In genomic region chr6:33592595-33593413, GRCh38 we compare ENCODE assay signal across 8 cellular contexts. TPM values are rescaled to one million over a fixed set of nuclear protein-coding genes. Genes with fewer than 3 reads are reported as not detected.
A peak's percentile ranks its signal among the peaks of the same experiment; 100 is the strongest.
DNase-seq lines count a peak whose midpoint lies in the region; ATAC-seq, FAIRE-seq and TF ChIP-seq lines count a peak whose summit lies in the region.

No MANE protein-coding gene starts in this region.

- TF ChIP-seq CTCF in suprapubic skin (IDR thresholded peaks at IDR 0.05), result no peak
- no peak for TF ChIP-seq CTCF in right lobe of liver (IDR thresholded peaks at IDR 0.05)

- H3K27ac Mint-ChIP-seq in activated T-helper 17 cell treated with anti-CD3 and anti-CD28 coated beads, Interleukin-2, amount 50 U/mL, for 72 hours, result peak overlapping the region; percentile 69

- 54% methylated on average over 32 of the region's 57 CpGs for WGBS in suprapubic skin
- WGBS in right lobe of liver (ENCODE audit: insufficient coverage, low coverage, low lambda C conversion rate, missing lambda C conversion rate), result 15% methylated on average over 4 of the region's 57 CpGs

- H3K9me3 ChIP-seq in iPS-20b (ENCODE audit: insufficient read depth, low read depth, low read length) (no peaks in the 10 kb centered on the region), suprapubic skin (no peaks in the 10 kb centered on the region), right lobe of liver (no peaks in the 10 kb centered on the region)

- peak; percentile 43 for ATAC-seq in GM18873 (IDR thresholded peaks at IDR 0.05; ENCODE audit: low FRiP score, unreplicated experiment)
- peak; percentile 34 for ATAC-seq in HG03521 (IDR thresholded peaks at IDR 0.05; ENCODE audit: unreplicated experiment)
- peak; percentile 62 for ATAC-seq in activated T-helper 17 cell treated with anti-CD3 and anti-CD28 coated beads, Interleukin-2, amount 50 U/mL, for 72 hours (replicated peaks)
- no peak for ATAC-seq in right lobe of liver

- TF ChIP-seq POLR2A in suprapubic skin (IDR thresholded peaks at IDR 0.05) (no peak), right lobe of liver (IDR thresholded peaks at IDR 0.05) (no peak)

- no peak for TF ChIP-seq EP300 in suprapubic skin (IDR thresholded peaks at IDR 0.05)

- H3K36me3 Mint-ChIP-seq in activated T-helper 17 cell treated with anti-CD3 and anti-CD28 coated beads, Interleukin-2, amount 50 U/mL, for 72 hours (ENCODE audit: low read depth), result no peaks in the 10 kb centered on the region

- FAIRE-seq in HTR-8/SVneo (lab: Jason Lieb, UNC), result no peak

- peak overlapping the region; percentile 54 for H3K4me3 ChIP-seq in iPS-20b (ENCODE audit: low read length)
- H3K4me3 ChIP-seq in suprapubic skin, result peak overlapping the region; percentile 28
- no peak overlapping the region for H3K4me3 ChIP-seq in right lobe of liver

- no peaks in the 10 kb centered on the region for H3K27me3 Mint-ChIP-seq in activated T-helper 17 cell treated with anti-CD3 and anti-CD28 coated beads, Interleukin-2, amount 50 U/mL, for 72 hours

- H3K27ac ChIP-seq in iPS-20b (ENCODE audit: low read length) (no peak overlapping the region), suprapubic skin (no peak overlapping the region), right lobe of liver (no peak overlapping the region)

- DNase-seq in suprapubic skin (ENCODE audit: low spot score in 2 of 2) (no peak), NCI-H1105 (lab: John Stamatoyannopoulos, UW) (no peak), right lobe of liver (no peak), HTR-8/SVneo (ENCODE audit: insufficient read length, low spot score) (no peak)

- H3K4me3 Mint-ChIP-seq in activated T-helper 17 cell treated with anti-CD3 and anti-CD28 coated beads, Interleukin-2, amount 50 U/mL, for 72 hours, result peak overlapping the region; percentile 77

- peaks cover 11% of the 10 kb centered on the region for H3K4me1 Mint-ChIP-seq in activated T-helper 17 cell treated with anti-CD3 and anti-CD28 coated beads, Interleukin-2, amount 50 U/mL, for 72 hours

- intact Hi-C loops in right lobe of liver (cut with DNase I), result no loop called here

- H3K36me3 ChIP-seq in iPS-20b (ENCODE audit: insufficient read depth, low read depth, low read length) (no peaks in the 10 kb centered on the region), suprapubic skin (no peaks in the 10 kb centered on the region), right lobe of liver (no peaks in the 10 kb centered on the region)

- peaks cover 7% of the 10 kb centered on the region for H3K27me3 ChIP-seq in iPS-20b (ENCODE audit: insufficient read depth, low read length)
- H3K27me3 ChIP-seq in suprapubic skin, result no peaks in the 10 kb centered on the region
- no peaks in the 10 kb centered on the region for H3K27me3 ChIP-seq in right lobe of liver

- H3K9me3 Mint-ChIP-seq in activated T-helper 17 cell treated with anti-CD3 and anti-CD28 coated beads, Interleukin-2, amount 50 U/mL, for 72 hours, result no peaks in the 10 kb centered on the region

- H3K9ac ChIP-seq in iPS-20b (ENCODE audit: low read depth, low read length), result peak overlapping the region; percentile 14; the same call in 1 of the 2 replicates

- H3K4me1 ChIP-seq in iPS-20b (ENCODE audit: insufficient read depth, low read length) (peaks cover 3% of the 10 kb centered on the region; the same call in 1 of the 2 replicates), suprapubic skin (peaks cover 34% of the 10 kb centered on the region), right lobe of liver (peaks cover 0 to 6% (median 0%) of the 10 kb centered on the region in 4 donors)

RNA-seq across cellular contexts. Expression of gene BAK1, which starts 12.7 kb away (rescaled TPM):
- 10 to 100 TPM; 48.8 to 61.9 TPM for total RNA-seq in activated T-helper 17 cell treated with anti-CD3 and anti-CD28 coated beads, Interleukin-2, amount 50 U/mL, for 72 hours
- 10 to 100 TPM; 12.6 to 15.0 (median 14.3) TPM for total RNA-seq in suprapubic skin
- total RNA-seq in right lobe of liver, result 10 to 100 TPM in 2 of 6 experiments, 1 to 10 TPM in 4; 4.4 to 11.4 (median 6.5) TPM

RNA-seq across cellular contexts. Expression of gene ITPR3, which starts 28.3 kb away (rescaled TPM):
- total RNA-seq in activated T-helper 17 cell treated with anti-CD3 and anti-CD28 coated beads, Interleukin-2, amount 50 U/mL, for 72 hours, result 10 to 100 TPM; 57.0 to 59.7 TPM
- total RNA-seq in suprapubic skin (100 to 1,000 TPM; 174 to 206 (median 199) TPM), right lobe of liver (1 to 10 TPM in 4 of 6 experiments, under 1 TPM in 2; 0.79 to 3.5 (median 1.6) TPM)

Comparison
In these comparisons a context has a peak if more than half of its experiments do, and no peak if none do; other contexts are left out.
1. ATAC-seq: peak in GM18873 (single experiment), HG03521 (single experiment) and activated T-helper 17 cell treated with anti-CD3 and anti-CD28 coated beads, Interleukin-2, amount 50 U/mL, for 72 hours (single experiment); none in right lobe of liver (0 of 4).
2. H3K4me3 ChIP-seq: peak in iPS-20b (single experiment) and suprapubic skin (single experiment); none in right lobe of liver (0 of 3).
3. RNA of gene ITPR3, which starts 28.3 kb away (total RNA-seq): 174 to 206 TPM in suprapubic skin and 57.0 to 59.7 TPM in activated T-helper 17 cell treated with anti-CD3 and anti-CD28 coated beads, Interleukin-2, amount 50 U/mL, for 72 hours; 0.79 to 3.5 TPM in right lobe of liver; every median in the first group is over 10 times any median in the second.